1 cellular context compared by ENCODE assay signal in the genomic region with DNA sequence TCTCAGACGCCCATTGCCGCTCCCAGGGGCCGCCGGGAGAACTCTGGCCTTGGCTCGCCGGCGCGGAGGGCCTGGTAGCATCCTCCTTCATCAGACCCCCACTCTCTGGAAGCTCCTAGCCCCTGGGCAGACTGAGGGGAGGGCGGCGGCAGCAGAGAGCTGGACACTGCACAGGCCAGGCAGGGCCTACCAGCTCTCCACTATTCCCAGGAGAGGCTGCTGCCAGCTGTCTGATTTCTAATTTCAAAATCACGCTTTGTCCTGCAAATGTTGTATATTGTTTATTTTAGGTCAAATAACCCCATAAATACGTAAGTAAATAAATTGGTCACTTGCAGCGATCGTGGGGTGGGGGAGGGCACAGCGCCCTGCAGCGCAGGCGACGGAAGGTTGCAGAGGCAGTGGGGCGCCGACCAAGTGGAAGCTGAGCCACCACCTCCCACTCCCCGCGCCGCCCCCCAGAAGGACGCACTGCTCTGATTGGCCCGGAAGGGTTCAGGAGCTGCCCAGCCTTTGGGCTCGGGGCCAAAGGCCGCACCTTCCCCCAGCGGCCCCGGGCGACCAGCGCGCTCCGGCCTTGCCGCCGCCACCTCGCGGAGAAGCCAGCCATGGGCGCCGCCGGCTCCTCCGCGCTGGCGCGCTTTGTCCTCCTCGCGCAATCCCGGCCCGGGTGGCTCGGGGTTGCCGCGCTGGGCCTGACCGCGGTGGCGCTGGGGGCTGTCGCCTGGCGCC.
TF ChIP-seq lines count a peak whose summit lies in the region.

Gene MTARC1, plus strand, starts transcription at position 577 of the 732 bp plus-strand sequence. Its CDS starts 32 bp downstream, at position 609.

TF ChIP-seq in SK-N-SH, 30 proteins besides CTCF, POLR2A, EP300 and RAD21 (continued from another document):
- TF ChIP-seq, protein P1, sequence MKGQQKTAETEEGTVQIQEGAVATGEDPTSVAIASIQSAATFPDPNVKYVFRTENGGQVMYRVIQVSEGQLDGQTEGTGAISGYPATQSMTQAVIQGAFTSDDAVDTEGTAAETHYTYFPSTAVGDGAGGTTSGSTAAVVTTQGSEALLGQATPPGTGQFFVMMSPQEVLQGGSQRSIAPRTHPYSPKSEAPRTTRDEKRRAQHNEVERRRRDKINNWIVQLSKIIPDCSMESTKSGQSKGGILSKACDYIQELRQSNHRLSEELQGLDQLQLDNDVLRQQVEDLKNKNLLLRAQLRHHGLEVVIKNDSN (IDR thresholded peaks at IDR 0.05; ENCODE audit: borderline replicate concordance, low read depth), result no peak
- TF ChIP-seq REST (IDR thresholded peaks at IDR 0.05; ENCODE audit: low read depth, low read length) (no peak; the same call in 1 of the 2 replicates), TEAD4 (IDR thresholded peaks at IDR 0.05; ENCODE audit: borderline replicate concordance, insufficient read depth) (no peak), SIN3A (IDR thresholded peaks at IDR 0.05; ENCODE audit: borderline replicate concordance, low read depth, low read length) (no peak), IRF3 (IDR thresholded peaks at IDR 0.05; ENCODE audit: low read depth, low read length) (no peak), CHD2 (IDR thresholded peaks at IDR 0.05; ENCODE audit: low read length, partially characterized antibody) (peak; percentile 43)
